1 cellular context compared by ENCODE assay signal in the genomic region with DNA sequence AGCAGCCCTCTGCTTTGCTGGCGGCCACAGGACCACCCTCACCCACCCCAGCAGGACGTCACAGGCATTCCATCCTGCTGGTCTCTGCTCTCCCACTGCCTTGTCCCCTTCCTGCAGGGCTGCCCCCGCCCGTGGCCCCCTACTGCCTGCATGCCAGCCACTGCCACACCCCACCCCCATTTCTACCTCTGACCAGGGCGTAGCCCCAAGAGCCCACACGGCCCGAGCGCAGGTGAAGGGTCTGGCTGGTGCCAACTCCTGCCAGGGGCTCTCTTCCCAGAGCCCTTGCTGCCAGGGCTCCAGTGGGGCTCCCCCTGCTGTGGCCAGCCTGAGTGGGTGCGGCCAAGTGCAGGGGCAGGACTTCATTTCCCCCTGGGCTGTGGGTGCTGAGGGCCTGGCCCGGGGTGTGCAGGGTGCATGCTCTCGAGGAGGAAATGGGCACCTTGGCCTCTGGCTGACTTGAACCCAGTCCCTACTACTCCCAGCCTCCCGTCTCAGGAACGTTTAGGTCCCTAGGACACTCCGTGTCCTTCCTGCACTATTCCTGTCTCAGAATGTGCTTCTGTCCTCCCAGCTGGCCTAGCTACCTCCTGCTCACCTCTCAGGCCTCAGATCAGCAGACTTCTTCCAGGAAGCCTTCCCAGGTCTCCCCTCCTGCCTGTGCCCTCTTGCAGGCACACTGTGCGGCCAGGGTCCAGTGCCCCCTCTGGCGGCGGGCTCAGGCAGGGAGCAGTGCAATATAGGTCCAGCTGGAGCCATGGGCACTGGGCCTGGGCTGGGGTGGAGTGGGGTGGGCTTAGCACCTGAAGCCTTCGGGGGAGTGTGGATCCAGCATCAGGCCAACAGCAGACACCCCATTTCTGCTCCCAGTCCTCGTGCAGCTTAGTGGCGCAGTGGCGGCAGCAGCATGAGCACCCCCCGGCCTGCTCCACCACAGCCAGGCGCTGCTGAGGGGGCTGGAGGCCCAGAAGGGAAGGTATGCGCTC.
TF ChIP-seq lines count a peak whose summit lies in the region.

No MANE protein-coding gene starts in this region.

TF ChIP-seq in GM12878, 131 proteins besides CTCF, POLR2A, EP300 and RAD21:
- TF ChIP-seq ZNF207 (IDR thresholded peaks at IDR 0.05; ENCODE audit: borderline replicate concordance): no peak
- no peak for TF ChIP-seq RBBP5 (conservative IDR thresholded peaks at IDR 0.05)
- TF ChIP-seq CBFB (IDR thresholded peaks at IDR 0.05; ENCODE audit: low read depth): no peak
- TF ChIP-seq MEF2B (IDR thresholded peaks at IDR 0.05; ENCODE audit: partially characterized antibody, poor library complexity, severe bottlenecking): no peak
- no peak for TF ChIP-seq MYC (IDR thresholded peaks at IDR 0.05; ENCODE audit: insufficient read depth, insufficient read length, insufficient replicate concordance, low read length, severe bottlenecking)
- TF ChIP-seq MXI1 (IDR thresholded peaks at IDR 0.05; ENCODE audit: low read depth, low read length): no peak
- no peak for TF ChIP-seq CHD4 (IDR thresholded peaks at IDR 0.05)
- TF ChIP-seq, protein P1, sequence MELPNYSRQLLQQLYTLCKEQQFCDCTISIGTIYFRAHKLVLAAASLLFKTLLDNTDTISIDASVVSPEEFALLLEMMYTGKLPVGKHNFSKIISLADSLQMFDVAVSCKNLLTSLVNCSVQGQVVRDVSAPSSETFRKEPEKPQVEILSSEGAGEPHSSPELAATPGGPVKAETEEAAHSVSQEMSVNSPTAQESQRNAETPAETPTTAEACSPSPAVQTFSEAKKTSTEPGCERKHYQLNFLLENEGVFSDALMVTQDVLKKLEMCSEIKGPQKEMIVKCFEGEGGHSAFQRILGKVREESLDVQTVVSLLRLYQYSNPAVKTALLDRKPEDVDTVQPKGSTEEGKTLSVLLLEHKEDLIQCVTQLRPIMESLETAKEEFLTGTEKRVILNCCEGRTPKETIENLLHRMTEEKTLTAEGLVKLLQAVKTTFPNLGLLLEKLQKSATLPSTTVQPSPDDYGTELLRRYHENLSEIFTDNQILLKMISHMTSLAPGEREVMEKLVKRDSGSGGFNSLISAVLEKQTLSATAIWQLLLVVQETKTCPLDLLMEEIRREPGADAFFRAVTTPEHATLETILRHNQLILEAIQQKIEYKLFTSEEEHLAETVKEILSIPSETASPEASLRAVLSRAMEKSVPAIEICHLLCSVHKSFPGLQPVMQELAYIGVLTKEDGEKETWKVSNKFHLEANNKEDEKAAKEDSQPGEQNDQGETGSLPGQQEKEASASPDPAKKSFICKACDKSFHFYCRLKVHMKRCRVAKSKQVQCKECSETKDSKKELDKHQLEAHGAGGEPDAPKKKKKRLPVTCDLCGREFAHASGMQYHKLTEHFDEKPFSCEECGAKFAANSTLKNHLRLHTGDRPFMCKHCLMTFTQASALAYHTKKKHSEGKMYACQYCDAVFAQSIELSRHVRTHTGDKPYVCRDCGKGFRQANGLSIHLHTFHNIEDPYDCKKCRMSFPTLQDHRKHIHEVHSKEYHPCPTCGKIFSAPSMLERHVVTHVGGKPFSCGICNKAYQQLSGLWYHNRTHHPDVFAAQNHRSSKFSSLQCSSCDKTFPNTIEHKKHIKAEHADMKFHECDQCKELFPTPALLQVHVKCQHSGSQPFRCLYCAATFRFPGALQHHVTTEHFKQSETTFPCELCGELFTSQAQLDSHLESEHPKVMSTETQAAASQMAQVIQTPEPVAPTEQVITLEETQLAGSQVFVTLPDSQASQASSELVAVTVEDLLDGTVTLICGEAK (IDR thresholded peaks at IDR 0.05; ENCODE audit: borderline replicate concordance): no peak
- no peak for TF ChIP-seq RCOR1 (conservative IDR thresholded peaks at IDR 0.05; ENCODE audit: low read depth, low read length)
- TF ChIP-seq, protein P2, sequence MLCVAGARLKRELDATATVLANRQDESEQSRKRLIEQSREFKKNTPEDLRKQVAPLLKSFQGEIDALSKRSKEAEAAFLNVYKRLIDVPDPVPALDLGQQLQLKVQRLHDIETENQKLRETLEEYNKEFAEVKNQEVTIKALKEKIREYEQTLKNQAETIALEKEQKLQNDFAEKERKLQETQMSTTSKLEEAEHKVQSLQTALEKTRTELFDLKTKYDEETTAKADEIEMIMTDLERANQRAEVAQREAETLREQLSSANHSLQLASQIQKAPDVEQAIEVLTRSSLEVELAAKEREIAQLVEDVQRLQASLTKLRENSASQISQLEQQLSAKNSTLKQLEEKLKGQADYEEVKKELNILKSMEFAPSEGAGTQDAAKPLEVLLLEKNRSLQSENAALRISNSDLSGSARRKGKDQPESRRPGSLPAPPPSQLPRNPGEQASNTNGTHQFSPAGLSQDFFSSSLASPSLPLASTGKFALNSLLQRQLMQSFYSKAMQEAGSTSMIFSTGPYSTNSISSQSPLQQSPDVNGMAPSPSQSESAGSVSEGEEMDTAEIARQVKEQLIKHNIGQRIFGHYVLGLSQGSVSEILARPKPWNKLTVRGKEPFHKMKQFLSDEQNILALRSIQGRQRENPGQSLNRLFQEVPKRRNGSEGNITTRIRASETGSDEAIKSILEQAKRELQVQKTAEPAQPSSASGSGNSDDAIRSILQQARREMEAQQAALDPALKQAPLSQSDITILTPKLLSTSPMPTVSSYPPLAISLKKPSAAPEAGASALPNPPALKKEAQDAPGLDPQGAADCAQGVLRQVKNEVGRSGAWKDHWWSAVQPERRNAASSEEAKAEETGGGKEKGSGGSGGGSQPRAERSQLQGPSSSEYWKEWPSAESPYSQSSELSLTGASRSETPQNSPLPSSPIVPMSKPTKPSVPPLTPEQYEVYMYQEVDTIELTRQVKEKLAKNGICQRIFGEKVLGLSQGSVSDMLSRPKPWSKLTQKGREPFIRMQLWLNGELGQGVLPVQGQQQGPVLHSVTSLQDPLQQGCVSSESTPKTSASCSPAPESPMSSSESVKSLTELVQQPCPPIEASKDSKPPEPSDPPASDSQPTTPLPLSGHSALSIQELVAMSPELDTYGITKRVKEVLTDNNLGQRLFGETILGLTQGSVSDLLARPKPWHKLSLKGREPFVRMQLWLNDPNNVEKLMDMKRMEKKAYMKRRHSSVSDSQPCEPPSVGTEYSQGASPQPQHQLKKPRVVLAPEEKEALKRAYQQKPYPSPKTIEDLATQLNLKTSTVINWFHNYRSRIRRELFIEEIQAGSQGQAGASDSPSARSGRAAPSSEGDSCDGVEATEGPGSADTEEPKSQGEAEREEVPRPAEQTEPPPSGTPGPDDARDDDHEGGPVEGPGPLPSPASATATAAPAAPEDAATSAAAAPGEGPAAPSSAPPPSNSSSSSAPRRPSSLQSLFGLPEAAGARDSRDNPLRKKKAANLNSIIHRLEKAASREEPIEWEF (IDR thresholded peaks at IDR 0.05; ENCODE audit: insufficient replicate concordance, low read depth, low read length): no peak
- TF ChIP-seq, protein P3, sequence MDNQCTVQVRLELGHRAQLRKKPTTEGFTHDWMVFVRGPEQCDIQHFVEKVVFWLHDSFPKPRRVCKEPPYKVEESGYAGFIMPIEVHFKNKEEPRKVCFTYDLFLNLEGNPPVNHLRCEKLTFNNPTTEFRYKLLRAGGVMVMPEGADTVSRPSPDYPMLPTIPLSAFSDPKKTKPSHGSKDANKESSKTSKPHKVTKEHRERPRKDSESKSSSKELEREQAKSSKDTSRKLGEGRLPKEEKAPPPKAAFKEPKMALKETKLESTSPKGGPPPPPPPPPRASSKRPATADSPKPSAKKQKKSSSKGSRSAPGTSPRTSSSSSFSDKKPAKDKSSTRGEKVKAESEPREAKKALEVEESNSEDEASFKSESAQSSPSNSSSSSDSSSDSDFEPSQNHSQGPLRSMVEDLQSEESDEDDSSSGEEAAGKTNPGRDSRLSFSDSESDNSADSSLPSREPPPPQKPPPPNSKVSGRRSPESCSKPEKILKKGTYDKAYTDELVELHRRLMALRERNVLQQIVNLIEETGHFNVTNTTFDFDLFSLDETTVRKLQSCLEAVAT (IDR thresholded peaks at IDR 0.05): no peak
- no peak for TF ChIP-seq KLF5 (IDR thresholded peaks at IDR 0.05; ENCODE audit: partially characterized antibody)
- no peak for TF ChIP-seq ZSCAN29 (IDR thresholded peaks at IDR 0.05)
- TF ChIP-seq HDGF (IDR thresholded peaks at IDR 0.05): no peak
- no peak for TF ChIP-seq ASH2L (IDR thresholded peaks at IDR 0.05; ENCODE audit: borderline replicate concordance, low read depth)
- no peak for TF ChIP-seq RAD51 (IDR thresholded peaks at IDR 0.05)
- TF ChIP-seq, protein P4, sequence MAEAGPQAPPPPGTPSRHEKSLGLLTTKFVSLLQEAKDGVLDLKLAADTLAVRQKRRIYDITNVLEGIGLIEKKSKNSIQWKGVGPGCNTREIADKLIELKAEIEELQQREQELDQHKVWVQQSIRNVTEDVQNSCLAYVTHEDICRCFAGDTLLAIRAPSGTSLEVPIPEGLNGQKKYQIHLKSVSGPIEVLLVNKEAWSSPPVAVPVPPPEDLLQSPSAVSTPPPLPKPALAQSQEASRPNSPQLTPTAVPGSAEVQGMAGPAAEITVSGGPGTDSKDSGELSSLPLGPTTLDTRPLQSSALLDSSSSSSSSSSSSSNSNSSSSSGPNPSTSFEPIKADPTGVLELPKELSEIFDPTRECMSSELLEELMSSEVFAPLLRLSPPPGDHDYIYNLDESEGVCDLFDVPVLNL (IDR thresholded peaks at IDR 0.05; ENCODE audit: low read depth, low read length): no peak
- TF ChIP-seq ZNF274 (IDR thresholded peaks at IDR 0.05; ENCODE audit: insufficient read depth, insufficient read length): no peak
- TF ChIP-seq ZBED1 (IDR thresholded peaks at IDR 0.05; ENCODE audit: borderline replicate concordance): no peak
- no peak for TF ChIP-seq BCL11A (IDR thresholded peaks at IDR 0.05; ENCODE audit: low read depth, low read length)
